15 cellular contexts compared by ENCODE assay signal in the genomic region with DNA sequence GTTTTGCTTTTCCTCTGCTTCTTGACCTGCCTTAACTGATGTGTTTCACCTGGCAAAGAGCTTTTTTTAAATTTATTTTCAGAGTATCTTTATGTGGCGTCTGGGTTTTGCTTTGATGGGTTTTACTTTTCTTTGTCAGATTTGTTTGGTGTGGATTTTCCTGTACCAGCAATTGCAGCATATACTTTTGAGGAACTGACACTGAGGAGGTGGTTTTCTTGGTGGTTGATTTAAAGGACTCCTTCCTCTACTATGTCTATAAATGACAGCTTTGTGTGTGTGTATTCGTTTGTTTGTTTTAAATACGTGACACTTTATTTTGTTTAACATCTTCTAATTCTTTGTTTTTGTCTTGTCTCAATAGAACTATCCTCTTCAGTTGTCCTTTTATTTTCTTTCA.
A peak's percentile ranks its signal among the peaks of the same experiment; 100 is the strongest.
DNase-seq lines count a peak whose midpoint lies in the region; ATAC-seq, FAIRE-seq and TF ChIP-seq lines count a peak whose summit lies in the region.
"Had no signal": no experiment of that assay in that cellular context is flagged by ENCODE, and none has a peak within 500 bp of the region (broad histone marks: within the 10 kb centered on the region; RNA-seq: fewer than 3 reads in every experiment).

No MANE protein-coding gene starts in this region.

- no peak overlapping the region for H3K27ac Mint-ChIP-seq in Caco-2 (ENCODE audit: unreplicated experiment)

- no peaks in the 10 kb centered on the region for H3K9me3 Mint-ChIP-seq in Caco-2 (ENCODE audit: unreplicated experiment)
- H3K9me3 Mint-ChIP-seq: stimulated activated naive CD8-positive, alpha-beta T cell treated with anti-CD3 and anti-CD28 coated beads, Interleukin-15, amount 100 ng/mL, for 72 hours had no signal

- no TSS peak for BruUV-seq in Caco-2 (replicated peaks; lab: Mats Ljungman, UMichigan)

- no peak overlapping the region for H3K4me3 ChIP-seq in Caco-2 (ENCODE audit: low read depth, low read length)
- H3K4me3 ChIP-seq: esophagus muscularis mucosa, Peyer's patch had no signal

- no peaks in the 10 kb centered on the region for H3K4me1 Mint-ChIP-seq in Caco-2 (ENCODE audit: low read depth, unreplicated experiment)
- H3K4me1 Mint-ChIP-seq: stimulated activated naive CD8-positive, alpha-beta T cell treated with anti-CD3 and anti-CD28 coated beads, Interleukin-15, amount 100 ng/mL, for 72 hours had no signal

- H3K27me3 Mint-ChIP-seq in Caco-2 (ENCODE audit: insufficient read depth, unreplicated experiment): no peaks in the 10 kb centered on the region
- H3K27me3 Mint-ChIP-seq: stimulated activated naive CD8-positive, alpha-beta T cell treated with anti-CD3 and anti-CD28 coated beads, Interleukin-15, amount 100 ng/mL, for 72 hours had no signal

- H3K4me1 ChIP-seq in Caco-2: no peaks in the 10 kb centered on the region
- H3K4me1 ChIP-seq: esophagus muscularis mucosa, Peyer's patch had no signal

- no peaks in the 10 kb centered on the region for H3K27me3 ChIP-seq in Caco-2 (replicated peaks; ENCODE audit: control insufficient read depth, insufficient read depth, low read length)
- H3K27me3 ChIP-seq: esophagus muscularis mucosa, Peyer's patch had no signal

- H3K36me3 ChIP-seq in Caco-2 (ENCODE audit: control insufficient read depth, insufficient read depth, low read length): no peaks in the 10 kb centered on the region
- H3K36me3 ChIP-seq: esophagus muscularis mucosa, Peyer's patch had no signal

- no peak for TF ChIP-seq CTCF in GM13977 (IDR thresholded peaks at IDR 0.05; ENCODE audit: extremely low read depth, insufficient read depth, missing control alignments)
- no peak for TF ChIP-seq CTCF in Caco-2 (IDR thresholded peaks at IDR 0.05; ENCODE audit: insufficient read depth in 1 of 2, low read depth in 1 of 2, low read length in 1 of 2, severe bottlenecking in 1 of 2, unreplicated experiment in 1 of 2)

- ATAC-seq in GM19463 (IDR thresholded peaks at IDR 0.05; ENCODE audit: unreplicated experiment): peak; percentile 95
- peak; percentile 100 for ATAC-seq in HG02870 (IDR thresholded peaks at IDR 0.05; ENCODE audit: unreplicated experiment)
- ATAC-seq in HG03521 (IDR thresholded peaks at IDR 0.05; ENCODE audit: unreplicated experiment): peak; percentile 100
- ATAC-seq: stimulated activated naive CD8-positive, alpha-beta T cell treated with anti-CD3 and anti-CD28 coated beads, Interleukin-15, amount 100 ng/mL, for 72 hours had no signal

- CTCF ChIA-PET in Caco-2 (lab: Charles Lee): no interaction called here

- DNase-seq in GM13977 (ENCODE audit: low spot score) (peak; percentile 38), urothelium cell line (ENCODE audit: low spot score) (no peak), Caco-2 (no peak), CD1c-positive myeloid dendritic cell (ENCODE audit: extremely low spot score) (no peak)
- DNase-seq in stimulated activated CD8-positive, alpha-beta memory T cell treated with anti-CD3 and anti-CD28 coated beads, Interleukin-4, amount 100 ng/mL, for 48 hours: no peak
- DNase-seq: islet precursor cell; NCI-H187; Peyer's patch; stimulated activated naive CD8-positive, alpha-beta T cell treated with anti-CD3 and anti-CD28 coated beads, Interleukin-15, amount 100 ng/mL, for 72 hours had no signal

- H3K4me3 Mint-ChIP-seq in Caco-2 (ENCODE audit: unreplicated experiment): no peak overlapping the region
- H3K4me3 Mint-ChIP-seq: stimulated activated naive CD8-positive, alpha-beta T cell treated with anti-CD3 and anti-CD28 coated beads, Interleukin-15, amount 100 ng/mL, for 72 hours had no signal

- no peaks in the 10 kb centered on the region for H3K9me3 ChIP-seq in Caco-2
- H3K9me3 ChIP-seq: esophagus muscularis mucosa, Peyer's patch had no signal

- POLR2A ChIA-PET in Caco-2 (lab: Charles Lee): no interaction called here

- H3K36me3 Mint-ChIP-seq in Caco-2 (ENCODE audit: insufficient read depth, unreplicated experiment): no peaks in the 10 kb centered on the region

- in situ Hi-C loops in GM13977 (cut with MboI; ENCODE audit: low pct_unique_long_range_greater_than_20kb, low sequenced_read_pairs, unreplicated experiment): no loop called here

- no peak for FAIRE-seq in urothelium cell line (lab: Jason Lieb, UNC)
- FAIRE-seq: bronchial epithelial cell, HTR-8/SVneo had no signal

- intact Hi-C loops in Caco-2 (cut with micrococcal nuclease; ENCODE audit: unreplicated experiment): no loop called here
